11 cellular contexts compared by ENCODE assay signal in the genomic region with DNA sequence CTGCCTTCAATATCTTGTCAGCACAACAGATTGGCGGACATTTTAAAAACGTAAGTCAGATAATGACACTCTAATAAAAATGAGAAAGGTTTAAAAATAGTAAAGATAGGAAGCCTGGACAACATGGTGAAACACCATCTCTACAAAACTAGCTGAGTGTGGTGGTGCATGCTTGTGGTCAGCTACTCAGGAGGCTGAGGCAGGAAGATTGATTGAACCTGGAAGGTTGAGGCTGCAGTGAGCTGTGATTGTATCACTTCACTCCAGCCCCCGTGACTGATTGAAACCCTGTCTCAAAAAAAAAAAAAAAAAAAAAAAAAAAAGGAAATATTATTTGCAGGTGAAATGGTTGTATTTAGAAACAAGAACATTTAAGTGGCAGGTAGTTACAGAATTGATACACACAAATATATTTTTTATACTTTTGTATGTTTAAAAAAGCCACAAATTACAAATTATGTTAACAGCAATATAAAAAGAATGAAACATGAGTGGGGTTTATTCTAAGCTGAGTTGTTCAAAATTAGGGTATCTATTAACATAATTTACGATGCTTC.
DNase-seq lines count a peak whose midpoint lies in the region; ATAC-seq and TF ChIP-seq lines count a peak whose summit lies in the region.
"Had no signal": no experiment of that assay in that cellular context is flagged by ENCODE, and none has a peak within 500 bp of the region (broad histone marks: within the 10 kb centered on the region; RNA-seq: fewer than 3 reads in every experiment).

No MANE protein-coding gene starts in this region.

- no peaks in the 10 kb centered on the region for H3K9me2 ChIP-seq in HCT116 (ENCODE audit: insufficient read depth)

- ATAC-seq in HCT116 (peak; percentile 83), GM18907 (IDR thresholded peaks at IDR 0.05; ENCODE audit: unreplicated experiment) (no peak)
- ATAC-seq: GM23338; stimulated activated naive B cell treated with anti-CD40 and anti-IgM and Interleukin-4, amounts not matched to agents 10 μg/mL and 1 μg/mL and 100 μg/mL, for 72 hours had no signal

- POLR2A ChIA-PET in HCT116 (lab: Charles Lee): interaction anchor here (1.0 kb wide), 1 partner anchor 16 kb away, joined by 3 read pairs; no protein-coding TSS in a partner anchor

- H3K36me3 ChIP-seq in HCT116 (ENCODE audit: control insufficient read depth in 1 of 2, insufficient read depth in 2 of 2, low read length in 2 of 2) (no peaks in the 10 kb centered on the region), WERI-Rb-1 (no peaks in the 10 kb centered on the region)

- H3K9me3 ChIP-seq in HCT116 (ENCODE audit: control insufficient read depth in 1 of 2, insufficient read depth in 1 of 2, low read depth in 1 of 2, low read length in 2 of 2) (no peaks in the 10 kb centered on the region), WERI-Rb-1 (ENCODE audit: severe bottlenecking) (no peaks in the 10 kb centered on the region)

- peak overlapping the region; percentile 76 for H3K4me2 ChIP-seq in HCT116 (ENCODE audit: low read length)
- H3K4me2 ChIP-seq: GM23338 had no signal

- H4K20me1 ChIP-seq in HCT116 (ENCODE audit: insufficient read depth): 0 out of 2 replicates have a peak, but pooled peaks cover 4% of the 10 kb centered on the region

- H2AFZ ChIP-seq in HCT116 (ENCODE audit: low read depth, low read length, poor library complexity, severe bottlenecking): no peak overlapping the region
- H2AFZ ChIP-seq: GM23338 had no signal

- 0 out of 4 replicates have a peak overlapping the region, but pooled peaks of 1 of the 2 experiments have one; percentile 6 for H3K4me3 ChIP-seq in HCT116 (replicated peaks in 1 of 2; ENCODE audit: low read depth in 1 of 2, low read length in 2 of 2)
- no peak overlapping the region for H3K4me3 ChIP-seq in coronary artery
- H3K4me3 ChIP-seq in WERI-Rb-1 (ENCODE audit: low read depth, low read length): no peak overlapping the region
- H3K4me3 ChIP-seq: GM23338 had no signal

- peak; percentile 10 for DNase-seq in HCT116 (ENCODE audit: low read depth, low spot score)
- peak; percentile 39 for DNase-seq in NCI-H748 (lab: John Stamatoyannopoulos, UW; ENCODE audit: unreplicated experiment)
- DNase-seq in coronary artery (ENCODE audit: low spot score): no peak
- peak; percentile 69 for DNase-seq in renal cortical epithelial cell (ENCODE audit: low read depth)
- no peak for DNase-seq in HUDEP-2 (lab: John Stamatoyannopoulos, UW; ENCODE audit: unreplicated experiment in 76 of 76)
- no peak for DNase-seq in WERI-Rb-1
- DNase-seq: head of caudate nucleus; stimulated activated CD4-positive, alpha-beta T cell treated with anti-CD3 and anti-CD28 coated beads, Interleukin-12 subunit alpha, Interleukin-12 subunit beta, amount 100 ng/mL, for 4 hours; stimulated activated naive B cell treated with anti-CD40 and anti-IgM and Interleukin-4, amounts not matched to agents 10 μg/mL and 1 μg/mL and 100 μg/mL, for 72 hours had no signal

- BruUV-seq in HCT116 (replicated peaks; lab: Mats Ljungman, UMichigan): no TSS peak

- RAD21 ChIA-PET in HCT116 (lab: Charles Lee; ENCODE audit: low non-redundant PET in 1 of 2, low total read pairs in 2 of 2, uncharacterized antibody in 2 of 2, unreplicated experiment in 2 of 2): interaction anchor here in 1 of 2 experiments (0.5 kb wide), 1 partner anchor 516 kb away, joined by 3 read pairs; no protein-coding TSS in a partner anchor

- CTCF ChIA-PET in HCT116 (lab: Charles Lee): interaction anchor here (0.7 kb wide), 1 partner anchor 918 kb away, joined by 4 read pairs; no protein-coding TSS in a partner anchor

- 0 out of 2 replicates have a peak overlapping the region, but pooled peaks have one; percentile 14 for H3K9ac ChIP-seq in HCT116 (ENCODE audit: low read length)

- intact Hi-C loops in HCT116 (cut with micrococcal nuclease): no loop called here

- peaks cover 24% of the 10 kb centered on the region for H3K79me2 ChIP-seq in HCT116 (ENCODE audit: insufficient read depth, low read length)

- TF ChIP-seq CTCF in HCT116 (IDR thresholded peaks at IDR 0.05 in 2 of 3, conservative IDR thresholded peaks at IDR 0.05 in 1 of 3; ENCODE audit: borderline replicate concordance in 1 of 3, insufficient read depth in 1 of 3, low read depth in 2 of 3, low read length in 2 of 3) (no peak), coronary artery (IDR thresholded peaks at IDR 0.05) (no peak), WERI-Rb-1 (IDR thresholded peaks at IDR 0.05; ENCODE audit: low read depth, low read length) (no peak)

- peaks cover 41 to 46% of the 10 kb centered on the region in 2 experiments for H3K4me1 ChIP-seq in HCT116 (ENCODE audit: control insufficient read depth in 1 of 2, insufficient read depth in 2 of 2, low read length in 2 of 2)

- TF ChIP-seq RAD21 in HCT116 (IDR thresholded peaks at IDR 0.05; ENCODE audit: low read depth): no peak

- H3K27ac ChIP-seq in HCT116 (ENCODE audit: low read depth, low read length) (peak overlapping the region; percentile 53; the same call in 1 of the 2 replicates), coronary artery (peak overlapping the region; percentile 56 to 58), WERI-Rb-1 (no peak overlapping the region)

- H3K27me3 ChIP-seq in HCT116 (ENCODE audit: insufficient read depth, low read length) (no peaks in the 10 kb centered on the region), WERI-Rb-1 (ENCODE audit: insufficient read depth, low read depth, severe bottlenecking) (no peaks in the 10 kb centered on the region)

- TF ChIP-seq POLR2A in HCT116 (IDR thresholded peaks at IDR 0.05; ENCODE audit: borderline replicate concordance, extremely low read depth, insufficient read depth, insufficient read length): no peak

TF ChIP-seq in HCT116, 20 proteins besides CTCF, POLR2A, EP300 and RAD21 (continues in another document):
- TF ChIP-seq FOSL1 (IDR thresholded peaks at IDR 0.05; ENCODE audit: low read depth) (no peak), SRF (IDR thresholded peaks at IDR 0.05; ENCODE audit: low read depth) (no peak), TCF7L2 (IDR thresholded peaks at IDR 0.05; ENCODE audit: borderline replicate concordance, extremely low read depth, insufficient read depth, insufficient read length) (no peak), ELF1 (IDR thresholded peaks at IDR 0.05; ENCODE audit: borderline replicate concordance, low read depth) (no peak), EZH2phosphoT487 (IDR thresholded peaks at IDR 0.05; ENCODE audit: borderline replicate concordance) (no peak), EZH2 (IDR thresholded peaks at IDR 0.05) (no peak), YY1 (IDR thresholded peaks at IDR 0.05; ENCODE audit: extremely low read depth, insufficient replicate concordance, low read depth, low read length) (no peak), CBX3 (IDR thresholded peaks at IDR 0.05; ENCODE audit: low read depth) (no peak), JUND (IDR thresholded peaks at IDR 0.05) (no peak), CEBPB (IDR thresholded peaks at IDR 0.05; ENCODE audit: low read depth) (no peak), POLR2AphosphoS5 (IDR thresholded peaks at IDR 0.05; ENCODE audit: low read depth, low read length) (no peak), SIN3A (IDR thresholded peaks at IDR 0.05; ENCODE audit: low read depth) (no peak), SP1 (IDR thresholded peaks at IDR 0.05; ENCODE audit: low read depth) (no peak), ZFX (IDR thresholded peaks at IDR 0.05) (no peak), EGR1 (IDR thresholded peaks at IDR 0.05; ENCODE audit: low read depth) (no peak), ZNF274 (IDR thresholded peaks at IDR 0.05; ENCODE audit: low read depth, low read length) (no peak)
- TF ChIP-seq, protein P1, sequence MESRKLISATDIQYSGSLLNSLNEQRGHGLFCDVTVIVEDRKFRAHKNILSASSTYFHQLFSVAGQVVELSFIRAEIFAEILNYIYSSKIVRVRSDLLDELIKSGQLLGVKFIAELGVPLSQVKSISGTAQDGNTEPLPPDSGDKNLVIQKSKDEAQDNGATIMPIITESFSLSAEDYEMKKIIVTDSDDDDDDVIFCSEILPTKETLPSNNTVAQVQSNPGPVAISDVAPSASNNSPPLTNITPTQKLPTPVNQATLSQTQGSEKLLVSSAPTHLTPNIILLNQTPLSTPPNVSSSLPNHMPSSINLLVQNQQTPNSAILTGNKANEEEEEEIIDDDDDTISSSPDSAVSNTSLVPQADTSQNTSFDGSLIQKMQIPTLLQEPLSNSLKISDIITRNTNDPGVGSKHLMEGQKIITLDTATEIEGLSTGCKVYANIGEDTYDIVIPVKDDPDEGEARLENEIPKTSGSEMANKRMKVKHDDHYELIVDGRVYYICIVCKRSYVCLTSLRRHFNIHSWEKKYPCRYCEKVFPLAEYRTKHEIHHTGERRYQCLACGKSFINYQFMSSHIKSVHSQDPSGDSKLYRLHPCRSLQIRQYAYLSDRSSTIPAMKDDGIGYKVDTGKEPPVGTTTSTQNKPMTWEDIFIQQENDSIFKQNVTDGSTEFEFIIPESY (IDR thresholded peaks at IDR 0.05; ENCODE audit: extremely low read depth, insufficient replicate concordance, low read length): no peak
- TF ChIP-seq, protein P2, sequence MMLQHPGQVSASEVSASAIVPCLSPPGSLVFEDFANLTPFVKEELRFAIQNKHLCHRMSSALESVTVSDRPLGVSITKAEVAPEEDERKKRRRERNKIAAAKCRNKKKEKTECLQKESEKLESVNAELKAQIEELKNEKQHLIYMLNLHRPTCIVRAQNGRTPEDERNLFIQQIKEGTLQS (IDR thresholded peaks at IDR 0.05): no peak
- TF ChIP-seq, protein P3, sequence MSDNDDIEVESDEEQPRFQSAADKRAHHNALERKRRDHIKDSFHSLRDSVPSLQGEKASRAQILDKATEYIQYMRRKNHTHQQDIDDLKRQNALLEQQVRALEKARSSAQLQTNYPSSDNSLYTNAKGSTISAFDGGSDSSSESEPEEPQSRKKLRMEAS (IDR thresholded peaks at IDR 0.05): no peak

Comparison
In these comparisons a context has a peak if more than half of its experiments do, and no peak if none do; other contexts are left out.
1. DNase-seq: peak in HCT116 (single experiment), NCI-H748 (single experiment) and renal cortical epithelial cell (single experiment); none in coronary artery (single experiment), HUDEP-2 (0 of 76) and WERI-Rb-1 (single experiment).